ENCODE assay signal across 9 cellular contexts in the genomic region with DNA sequence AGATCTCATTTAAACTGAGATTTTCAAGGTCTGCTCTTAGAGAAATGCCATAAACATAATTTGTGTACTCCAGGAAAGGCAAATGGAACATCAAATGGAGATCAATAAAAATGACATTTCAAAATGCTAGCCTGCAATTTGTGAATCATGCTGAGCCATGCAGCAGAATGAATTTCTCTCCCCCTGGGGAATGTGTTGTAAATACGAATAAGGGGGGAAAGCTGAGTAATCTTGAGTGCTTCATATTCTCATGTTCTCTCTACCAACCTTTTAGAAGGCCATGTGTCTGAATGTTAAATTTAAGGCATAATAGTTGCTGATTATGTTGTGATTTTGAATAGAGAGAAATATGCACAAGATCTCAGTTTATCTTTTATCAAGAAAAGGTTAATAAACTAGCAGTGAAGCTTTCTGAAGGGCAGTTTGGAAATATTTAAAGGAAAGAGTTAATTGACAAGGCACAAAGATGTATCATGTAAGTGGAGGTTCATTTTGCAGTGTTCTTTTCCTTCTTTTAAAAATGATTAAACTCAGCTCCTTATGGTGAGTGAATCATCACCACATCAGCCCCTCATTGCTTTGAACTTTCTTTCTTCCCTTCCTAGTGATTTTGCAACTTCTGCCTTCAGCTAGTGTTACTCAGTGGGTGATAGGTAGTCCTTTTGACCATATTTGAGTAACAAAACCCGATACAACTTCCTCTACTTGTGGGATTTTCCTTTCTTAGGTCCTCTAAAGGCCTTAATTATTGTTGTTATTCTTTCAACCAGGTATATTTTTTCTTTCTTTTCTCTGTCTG. TPM values are rescaled to one million over a fixed set of nuclear protein-coding genes. Genes with fewer than 3 reads are reported as not detected.
DNase-seq lines count a peak whose midpoint lies in the region; ATAC-seq and TF ChIP-seq lines count a peak whose summit lies in the region.
"Had no signal": no experiment of that assay in that cellular context is flagged by ENCODE, and none has a peak within 500 bp of the region (broad histone marks: within the 10 kb centered on the region; RNA-seq: fewer than 3 reads in every experiment).

No MANE protein-coding gene starts in this region.

- H3K4me3 ChIP-seq in lower lobe of right lung = no peak overlapping the region

- CTCF ChIA-PET in activated CD8-positive, alpha-beta T cell treated with anti-CD3 and anti-CD28 coated beads for 36 hours (lab: Charles Lee) = interaction anchor here (0.6 to 1.6 kb wide), 5 partner anchors 8 to 141 kb away, joined by 3 to 21 read pairs (median 4); a partner anchor contains a TSS

- no peaks in the 10 kb centered on the region for H3K27me3 Mint-ChIP-seq in activated CD8-positive, alpha-beta T cell treated with anti-CD3 and anti-CD28 coated beads for 36 hours
- H3K27me3 Mint-ChIP-seq: type B pancreatic cell had no signal

- H3K9me3 Mint-ChIP-seq in activated CD8-positive, alpha-beta T cell treated with anti-CD3 and anti-CD28 coated beads for 36 hours = no peaks in the 10 kb centered on the region
- H3K9me3 Mint-ChIP-seq: type B pancreatic cell had no signal

- no peak overlapping the region for H3K27ac ChIP-seq in lower lobe of right lung

- no peaks in the 10 kb centered on the region for H3K9me3 ChIP-seq in lower lobe of right lung

- intact Hi-C loops in activated CD8-positive, alpha-beta T cell treated with anti-CD3 and anti-CD28 coated beads for 36 hours (cut with micrococcal nuclease) = no loop called here
- intact Hi-C loops in lower lobe of right lung (cut with DNase I) = no loop called here

- H3K4me3 Mint-ChIP-seq in activated CD8-positive, alpha-beta T cell treated with anti-CD3 and anti-CD28 coated beads for 36 hours = peak overlapping the region; percentile 24
- H3K4me3 Mint-ChIP-seq: type B pancreatic cell had no signal

- ATAC-seq in activated CD8-positive, alpha-beta T cell treated with anti-CD3 and anti-CD28 coated beads for 36 hours = peak; percentile 91
- peak; percentile 58 to 68 for ATAC-seq in lower lobe of right lung

- peaks cover 49% of the 10 kb centered on the region for H3K36me3 ChIP-seq in lower lobe of right lung

- POLR2A ChIA-PET in activated CD8-positive, alpha-beta T cell treated with anti-CD3 and anti-CD28 coated beads for 36 hours (lab: Charles Lee) = interaction anchor here (0.8 to 1.1 kb wide), 3 partner anchors 8 to 57 kb away, joined by 3 to 6 read pairs (median 3); a partner anchor contains a TSS

- DNase-seq in GF-D8 (lab: John Stamatoyannopoulos, UW) (peak; percentile 63), HT1080 (ENCODE audit: low read depth) (peak; percentile 93), lower lobe of right lung (no peak), GM10266 (ENCODE audit: extremely low spot score) (no peak), epidermal melanocyte (ENCODE audit: insufficient read length, low spot score) (no peak), pons (ENCODE audit: low spot score) (no peak), HT-29 (ENCODE audit: low spot score) (no peak)
- peak; percentile 24 for DNase-seq in activated CD8-positive, alpha-beta T cell treated with anti-CD3 and anti-CD28 coated beads for 36 hours

- peaks cover 31% of the 10 kb centered on the region for H3K36me3 Mint-ChIP-seq in activated CD8-positive, alpha-beta T cell treated with anti-CD3 and anti-CD28 coated beads for 36 hours (ENCODE audit: low read depth)

- no peaks in the 10 kb centered on the region for H3K27me3 ChIP-seq in lower lobe of right lung (ENCODE audit: low read depth)

- peak overlapping the region; percentile 94 for H3K27ac Mint-ChIP-seq in activated CD8-positive, alpha-beta T cell treated with anti-CD3 and anti-CD28 coated beads for 36 hours
- H3K27ac Mint-ChIP-seq: type B pancreatic cell had no signal

- H3K4me1 ChIP-seq in lower lobe of right lung = no peaks in the 10 kb centered on the region

- peaks cover 41% of the 10 kb centered on the region for H3K4me1 Mint-ChIP-seq in activated CD8-positive, alpha-beta T cell treated with anti-CD3 and anti-CD28 coated beads for 36 hours (ENCODE audit: low read depth)

- no peak for TF ChIP-seq CTCF in activated CD8-positive, alpha-beta T cell treated with anti-CD3 and anti-CD28 coated beads for 36 hours (IDR thresholded peaks at IDR 0.05)
- TF ChIP-seq CTCF in lower lobe of right lung (IDR thresholded peaks at IDR 0.05) (no peak), GM10266 (IDR thresholded peaks at IDR 0.05; ENCODE audit: control insufficient read depth, insufficient read depth, low read depth, missing control alignments) (no peak)

RNA-seq across cellular contexts. Expression of a gene that starts 8.0 kb away (rescaled TPM):
- 13.7 and 14.8 TPM in 2 replicates for total RNA-seq in HT1080 (2014; rRNA removed; shearing (Covaris generic))
- 12.3 and 13.0 TPM in 2 replicates for polyA plus RNA-seq in HT1080 (2015; cell fraction: cytosol; rRNA removed)
- 24.2 and 25.3 TPM in 2 replicates for polyA plus RNA-seq in HT1080 (2015; cell fraction: nucleus; rRNA removed)
- 10 to 100 TPM; 12.0 to 12.8 TPM for total RNA-seq in activated CD8-positive, alpha-beta T cell treated with anti-CD3 and anti-CD28 coated beads for 36 hours
- 12.2 TPM for total RNA-seq in lower lobe of right lung
- total RNA-seq in HT-29 (2014; rRNA removed; shearing (Covaris generic)) = 4.3 and 5.7 TPM in 2 replicates

RNA-seq across cellular contexts. Expression of a gene that starts 56.5 kb away (rescaled TPM):
- 19.5 and 27.5 TPM in 2 replicates for total RNA-seq in HT1080 (2014; rRNA removed; shearing (Covaris generic))
- 13.3 and 14.5 TPM in 2 replicates for polyA plus RNA-seq in HT1080 (2015; cell fraction: cytosol; rRNA removed)
- polyA plus RNA-seq in HT1080 (2015; cell fraction: nucleus; rRNA removed) = 49.5 and 55.2 TPM in 2 replicates
- 10 to 100 TPM; 29.2 to 31.4 TPM for total RNA-seq in activated CD8-positive, alpha-beta T cell treated with anti-CD3 and anti-CD28 coated beads for 36 hours
- total RNA-seq in lower lobe of right lung = 33.8 TPM
- 9.9 and 14.0 TPM in 2 replicates for total RNA-seq in HT-29 (2014; rRNA removed; shearing (Covaris generic))

Comparison
In these comparisons a context has a peak if more than half of its experiments do, and no peak if none do; other contexts are left out.
1. DNase-seq: peak in GF-D8 (single experiment), HT1080 (single experiment) and activated CD8-positive, alpha-beta T cell treated with anti-CD3 and anti-CD28 coated beads for 36 hours (single experiment); none in lower lobe of right lung (single experiment), GM10266 (single experiment), epidermal melanocyte (single experiment), pons (single experiment) and HT-29 (single experiment).